Comparison of ENCODE assay signal across 8 cellular contexts in the genomic region with DNA sequence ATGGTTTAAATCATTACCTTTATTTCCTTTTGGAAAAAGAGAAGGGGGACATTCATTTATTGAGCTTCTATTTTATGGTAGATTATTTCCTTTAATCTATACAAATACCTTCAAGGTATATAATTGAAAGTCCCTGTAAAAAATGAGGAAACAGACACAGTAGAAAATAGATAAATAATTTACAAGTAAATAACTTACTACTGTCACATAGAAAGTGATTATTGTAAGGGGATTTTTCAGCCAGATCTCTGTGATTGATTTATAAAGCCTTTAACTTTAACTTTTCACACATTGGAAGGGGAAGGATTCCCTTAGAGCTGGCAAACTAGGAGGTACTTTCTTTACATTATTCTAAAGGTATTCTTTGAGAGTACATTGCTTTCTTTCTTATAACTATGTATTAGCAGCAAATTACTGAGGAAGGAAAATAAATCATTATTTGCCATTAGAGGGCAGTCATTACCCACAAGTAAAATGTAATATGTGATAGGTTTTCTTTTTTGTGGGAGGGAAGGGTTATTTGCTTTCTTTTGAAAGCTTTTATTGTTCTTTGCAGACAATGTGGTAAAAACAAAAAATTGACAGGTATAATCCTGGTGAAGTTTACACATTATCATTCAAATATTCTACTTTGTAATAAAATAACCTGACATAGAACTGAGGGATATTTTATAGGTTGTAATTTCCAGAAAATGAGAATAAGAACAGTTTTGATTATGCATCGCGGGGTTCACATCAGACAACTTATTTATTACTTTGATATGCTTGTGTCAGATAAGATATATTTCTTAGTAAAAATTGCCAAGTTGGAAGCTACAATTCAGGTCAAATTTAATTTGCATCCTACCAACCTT. TPM values are rescaled to one million over a fixed set of nuclear protein-coding genes. Genes with fewer than 3 reads are reported as not detected.
DNase-seq lines count a peak whose midpoint lies in the region; ATAC-seq and TF ChIP-seq lines count a peak whose summit lies in the region.

No MANE protein-coding gene starts in this region.

- no peaks in the 10 kb centered on the region for H3K4me1 ChIP-seq in smooth muscle cell (ENCODE audit: low read depth)
- H3K4me1 ChIP-seq in testis = no peaks in the 10 kb centered on the region

- no peaks in the 10 kb centered on the region for H4K20me1 ChIP-seq in smooth muscle cell (ENCODE audit: low read depth)

- H2AFZ ChIP-seq in smooth muscle cell (ENCODE audit: low read depth) = no peak overlapping the region

- DNase-seq in COLO829 (ENCODE audit: low spot score) (peak; percentile 61), SHP77 (lab: John Stamatoyannopoulos, UW) (peak; percentile 12 to 14), fibroblast of the conjunctiva (ENCODE audit: low read depth) (peak; percentile 20), smooth muscle cell (lab: John Stamatoyannopoulos, UW; ENCODE audit: unreplicated experiment) (no peak), testis (no peak)
- no peak for DNase-seq in stimulated activated CD4-positive, alpha-beta T cell treated with anti-CD3 and anti-CD28 coated beads, Interleukin-2, amount 100 ng/mL, for 48 hours

- no peaks in the 10 kb centered on the region for H3K79me2 ChIP-seq in smooth muscle cell (ENCODE audit: low read depth)

- TF ChIP-seq CTCF in smooth muscle cell (IDR thresholded peaks at IDR 0.05; ENCODE audit: borderline replicate concordance, insufficient read depth, poor library complexity, severe bottlenecking) (peak; percentile 47), testis (IDR thresholded peaks at IDR 0.05) (peak in 1 of 3 experiments; percentile 22)

- H3K27me3 ChIP-seq in smooth muscle cell (ENCODE audit: low read depth) (no peaks in the 10 kb centered on the region), testis (no peaks in the 10 kb centered on the region)

- no peak for TF ChIP-seq POLR2A in testis (IDR thresholded peaks at IDR 0.05)

- 93% methylated on average over 2 of the region's 2 CpGs for WGBS in smooth muscle cell (ENCODE audit: low lambda C conversion rate)
- 67 to 84% methylated on average over 2 of the region's 2 CpGs for WGBS in testis, 2 donors

- no peaks in the 10 kb centered on the region for H3K36me3 ChIP-seq in smooth muscle cell (ENCODE audit: low read depth)
- no peaks in the 10 kb centered on the region for H3K36me3 ChIP-seq in testis (ENCODE audit: low read depth, missing control alignments)

- H3K4me2 ChIP-seq in smooth muscle cell = no peak overlapping the region

- peak; percentile 47 for ATAC-seq in GM19043 (IDR thresholded peaks at IDR 0.05; ENCODE audit: low read depth, unreplicated experiment)
- peak; percentile 51 for ATAC-seq in HG03571 (IDR thresholded peaks at IDR 0.05; ENCODE audit: unreplicated experiment)

- H3K4me3 ChIP-seq in smooth muscle cell (no peak overlapping the region), testis (no peak overlapping the region)

- H3K9me3 ChIP-seq in smooth muscle cell (replicated peaks; ENCODE audit: low read depth) (no peaks in the 10 kb centered on the region), testis (no peaks in the 10 kb centered on the region)

- no peak overlapping the region for H3K9ac ChIP-seq in smooth muscle cell (ENCODE audit: low read depth)

- intact Hi-C loops in testis (cut with DNase I; ENCODE audit: low total_unique reads) = loop anchor here (10.0 kb wide), 1 partner anchor 217 kb away; no protein-coding TSS in a partner anchor

- peaks cover 3% of the 10 kb centered on the region for H3F3A ChIP-seq in smooth muscle cell (ENCODE audit: low read depth)

- H3K27ac ChIP-seq in smooth muscle cell (ENCODE audit: low read depth) (no peak overlapping the region), testis (no peak overlapping the region)

RNA-seq across cellular contexts. Expression of a gene that starts 24.8 kb away (rescaled TPM):
- 53.2 and 64.3 TPM in 2 replicates for total RNA-seq in smooth muscle cell
- 24.3 and 25.1 TPM in 2 replicates for polyA plus RNA-seq in smooth muscle cell
- 10 to 100 TPM; 35.9 to 58.7 TPM for total RNA-seq in testis
- polyA plus RNA-seq in testis (ENCODE audit: insufficient read depth, low read depth, low replicate concordance) = 26.9 TPM

Comparison
In these comparisons a context has a peak if more than half of its experiments do, and no peak if none do; other contexts are left out.
1. DNase-seq: peak in COLO829 (single experiment), SHP77 (2 of 2) and fibroblast of the conjunctiva (single experiment); none in smooth muscle cell (single experiment), stimulated activated CD4-positive, alpha-beta T cell treated with anti-CD3 and anti-CD28 coated beads, Interleukin-2, amount 100 ng/mL, for 48 hours (0 of 2) and testis (single experiment).